In genomic region chr17:21113706-21114105, GRCh38 we compare ENCODE assay signal across 23 cellular contexts.
"Had no signal": no experiment of that assay in that cellular context is flagged by ENCODE, and none has a peak within 500 bp of the region (broad histone marks: within the 10 kb centered on the region; RNA-seq: fewer than 3 reads in every experiment).

No MANE protein-coding gene starts in this region.

- H3K9me3 ChIP-seq: esophagus muscularis mucosa, gastroesophageal sphincter, heart left ventricle, pancreas, right lobe of liver, stomach had no signal

- H3K27me3 ChIP-seq: cardiac muscle cell, esophagus muscularis mucosa, gastroesophageal sphincter, heart left ventricle, pancreas, right lobe of liver, stomach had no signal

- FAIRE-seq: endothelial cell of umbilical vein, pancreas had no signal

- DNase-seq: activated CD4-positive, alpha-beta memory T cell treated with anti-CD3 and anti-CD28 coated beads for 36 hours; activated CD4-positive, alpha-beta T cell treated with anti-CD3 and anti-CD28 coated beads for 4 hours; activated CD8-positive, alpha-beta memory T cell treated with anti-CD3 and anti-CD28 coated beads, Interleukin-2, amount 10 ng/mL, durations not matched to agents 7 days and 5 days; activated naive CD4-positive, alpha-beta T cell; activated naive CD8-positive, alpha-beta T cell treated with anti-CD3 and anti-CD28 coated beads, Interleukin-2, amount 10 ng/mL, durations not matched to agents 7 days and 5 days; amygdala; dermis blood vessel endothelial cell; effector memory CD4-positive, alpha-beta T cell; heart left ventricle; mesenchymal stem cell; naive thymus-derived CD4-positive, alpha-beta T cell; pancreas; right lobe of liver; stimulated activated CD4-positive, alpha-beta T cell treated with anti-CD3 and anti-CD28 coated beads, Interleukin-4, amount 100 ng/mL, for 24 hours; stomach; trophoblast cell had no signal

- H3K27ac ChIP-seq: cardiac muscle cell, esophagus muscularis mucosa, gastroesophageal sphincter, heart left ventricle, pancreas, right lobe of liver, stomach had no signal

- H3K4me3 ChIP-seq: cardiac muscle cell, esophagus muscularis mucosa, gastroesophageal sphincter, heart left ventricle, pancreas, right lobe of liver, stomach had no signal

- H3K4me1 ChIP-seq: esophagus muscularis mucosa, gastroesophageal sphincter, pancreas, right lobe of liver, stomach had no signal

- H3K36me3 ChIP-seq: cardiac muscle cell, esophagus muscularis mucosa, gastroesophageal sphincter, heart left ventricle, pancreas, right lobe of liver, stomach had no signal

- ATAC-seq: activated CD8-positive, alpha-beta memory T cell treated with anti-CD3 and anti-CD28 coated beads, Interleukin-2, amount 10 ng/mL, durations not matched to agents 7 days and 5 days; activated T-helper 17 cell treated with anti-CD3 and anti-CD28 coated beads, Interleukin-2, amount 50 U/mL, for 72 hours; gastroesophageal sphincter; heart left ventricle; naive thymus-derived CD4-positive, alpha-beta T cell; right lobe of liver; stimulated activated effector memory CD8-positive, alpha-beta T cell treated with anti-CD3 and anti-CD28 coated beads, Interleukin-12 subunit alpha, Interleukin-12 subunit beta, amount 100 ng/mL, for 72 hours; WTC11 had no signal
